ENCODE assay signal across 8 cellular contexts in the genomic region with DNA sequence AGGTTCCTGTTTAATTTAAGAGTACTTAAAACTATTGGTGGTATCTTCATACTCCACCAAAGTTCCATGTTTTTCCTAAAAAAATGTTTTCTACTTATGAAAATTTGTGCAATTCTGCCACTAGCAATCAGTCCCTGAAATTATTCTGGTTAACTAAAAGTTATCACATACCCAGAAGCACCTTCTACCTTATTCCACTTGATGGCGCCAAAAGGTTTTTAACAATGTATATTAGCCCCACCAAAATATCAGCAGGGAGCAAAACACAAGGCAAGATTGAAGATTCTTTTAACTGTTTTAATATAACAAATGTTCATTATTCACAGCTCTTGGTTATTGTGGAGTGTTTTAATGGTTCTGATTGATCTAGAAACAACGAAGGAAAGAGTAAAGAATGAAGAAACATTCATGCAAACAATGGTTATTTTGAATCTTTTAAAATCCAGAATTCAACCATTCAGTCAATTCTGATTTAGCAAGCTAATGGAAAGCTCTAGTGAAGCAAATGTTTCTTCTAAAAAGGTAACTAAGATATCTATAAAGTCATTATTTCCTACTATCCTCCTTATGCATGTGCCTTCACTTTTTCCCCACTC.
DNase-seq lines count a peak whose midpoint lies in the region; ATAC-seq and TF ChIP-seq lines count a peak whose summit lies in the region.

No MANE protein-coding gene starts in this region.

- DNase-seq in activated naive CD8-positive, alpha-beta T cell treated with anti-CD3 and anti-CD28 coated beads, Interleukin-2, amount 10 ng/mL, durations not matched to agents 7 days and 5 days: no peak
- DNase-seq in activated naive CD8-positive, alpha-beta T cell treated with anti-CD3 and anti-CD28 coated beads for 36 hours: no peak
- DNase-seq in NAMALWA (ENCODE audit: low spot score) (peak; percentile 78), T-cell (peak in 9 of 34 experiments; percentile 1 to 21 (median 14)), esophagus squamous epithelium (lab: John Stamatoyannopoulos, UW) (no peak)

- POLR2A ChIA-PET in activated naive CD8-positive, alpha-beta T cell treated with anti-CD3 and anti-CD28 coated beads, Interleukin-2, amount 10 ng/mL, durations not matched to agents 7 days and 5 days (lab: Charles Lee): no interaction called here
- POLR2A ChIA-PET in T-cell (lab: Charles Lee): interaction anchor here in 1 of 2 donors (0.6 kb wide), 1 partner anchor 864 kb away, joined by 3 read pairs; no protein-coding TSS in a partner anchor

- CTCF ChIA-PET in T-cell (lab: Charles Lee): interaction anchor here (0.6 to 9.0 kb wide), 12 partner anchors 10 to 1698 kb away, joined by 3 to 98 read pairs (median 4); a partner anchor contains a TSS

- H3K4me1 Mint-ChIP-seq in activated naive CD8-positive, alpha-beta T cell treated with anti-CD3 and anti-CD28 coated beads, Interleukin-2, amount 10 ng/mL, durations not matched to agents 7 days and 5 days: peaks cover 4% of the 10 kb centered on the region
- no peaks in the 10 kb centered on the region for H3K4me1 Mint-ChIP-seq in activated naive CD8-positive, alpha-beta T cell treated with anti-CD3 and anti-CD28 coated beads for 36 hours
- no peaks in the 10 kb centered on the region for H3K4me1 Mint-ChIP-seq in T-cell
- no peaks in the 10 kb centered on the region for H3K4me1 Mint-ChIP-seq in nephron

- WGBS in esophagus squamous epithelium, 2 donors: 5 to 7% methylated on average over 2 of the region's 2 CpGs

- intact Hi-C loops in esophagus squamous epithelium (cut with DNase I): loop anchor here (5.0 kb wide), 1 partner anchor 191 kb away; no protein-coding TSS in a partner anchor

- TF ChIP-seq CTCF in esophagus squamous epithelium (IDR thresholded peaks at IDR 0.05) (peak; percentile 41 to 79 (median 66)), nephron (IDR thresholded peaks at IDR 0.05; ENCODE audit: unreplicated experiment in 3 of 3) (peak; percentile 65 to 84 (median 72))

- no peak overlapping the region for H3K4me3 ChIP-seq in esophagus squamous epithelium

- no peaks in the 10 kb centered on the region for H3K36me3 Mint-ChIP-seq in activated naive CD8-positive, alpha-beta T cell treated with anti-CD3 and anti-CD28 coated beads, Interleukin-2, amount 10 ng/mL, durations not matched to agents 7 days and 5 days
- no peaks in the 10 kb centered on the region for H3K36me3 Mint-ChIP-seq in activated naive CD8-positive, alpha-beta T cell treated with anti-CD3 and anti-CD28 coated beads for 36 hours
- no peaks in the 10 kb centered on the region for H3K36me3 Mint-ChIP-seq in T-cell
- H3K36me3 Mint-ChIP-seq in nephron (ENCODE audit: low read depth): no peaks in the 10 kb centered on the region

- no peaks in the 10 kb centered on the region for H3K9me3 ChIP-seq in esophagus squamous epithelium

- H3K27me3 ChIP-seq in esophagus squamous epithelium: no peaks in the 10 kb centered on the region

- no peak overlapping the region for H3K27ac ChIP-seq in esophagus squamous epithelium

- no peaks in the 10 kb centered on the region for H3K36me3 ChIP-seq in esophagus squamous epithelium

- no peak overlapping the region for H3K4me3 Mint-ChIP-seq in activated naive CD8-positive, alpha-beta T cell treated with anti-CD3 and anti-CD28 coated beads, Interleukin-2, amount 10 ng/mL, durations not matched to agents 7 days and 5 days
- no peak overlapping the region for H3K4me3 Mint-ChIP-seq in activated naive CD8-positive, alpha-beta T cell treated with anti-CD3 and anti-CD28 coated beads for 36 hours
- no peak overlapping the region for H3K4me3 Mint-ChIP-seq in T-cell
- no peak overlapping the region for H3K4me3 Mint-ChIP-seq in nephron

- TF ChIP-seq POLR2A in esophagus squamous epithelium (IDR thresholded peaks at IDR 0.05): no peak

- ATAC-seq in activated naive CD8-positive, alpha-beta T cell treated with anti-CD3 and anti-CD28 coated beads, Interleukin-2, amount 10 ng/mL, durations not matched to agents 7 days and 5 days (ENCODE audit: low read depth): peak; percentile 82
- peak; percentile 89 for ATAC-seq in GM21619 (IDR thresholded peaks at IDR 0.05; ENCODE audit: unreplicated experiment)
- peak; percentile 63 to 76 (median 76) for ATAC-seq in T-cell (replicated peaks in 1 of 4)
- ATAC-seq in HG03139 (IDR thresholded peaks at IDR 0.05; ENCODE audit: unreplicated experiment): no peak

- H3K27me3 Mint-ChIP-seq in activated naive CD8-positive, alpha-beta T cell treated with anti-CD3 and anti-CD28 coated beads, Interleukin-2, amount 10 ng/mL, durations not matched to agents 7 days and 5 days: peaks cover 3% of the 10 kb centered on the region
- H3K27me3 Mint-ChIP-seq in activated naive CD8-positive, alpha-beta T cell treated with anti-CD3 and anti-CD28 coated beads for 36 hours: peaks cover 15% of the 10 kb centered on the region
- H3K27me3 Mint-ChIP-seq in T-cell: peaks cover 0 to 2% of the 10 kb centered on the region in 2 donors
- H3K27me3 Mint-ChIP-seq in nephron (ENCODE audit: low read depth): no peaks in the 10 kb centered on the region

- H3K4me1 ChIP-seq in esophagus squamous epithelium: peaks cover 0 to 15% (median 0%) of the 10 kb centered on the region in 3 donors

- H3K9me3 Mint-ChIP-seq in activated naive CD8-positive, alpha-beta T cell treated with anti-CD3 and anti-CD28 coated beads, Interleukin-2, amount 10 ng/mL, durations not matched to agents 7 days and 5 days: no peaks in the 10 kb centered on the region
- H3K9me3 Mint-ChIP-seq in activated naive CD8-positive, alpha-beta T cell treated with anti-CD3 and anti-CD28 coated beads for 36 hours: no peaks in the 10 kb centered on the region
- no peaks in the 10 kb centered on the region for H3K9me3 Mint-ChIP-seq in T-cell
- no peaks in the 10 kb centered on the region for H3K9me3 Mint-ChIP-seq in nephron

- no peak overlapping the region for H3K27ac Mint-ChIP-seq in activated naive CD8-positive, alpha-beta T cell treated with anti-CD3 and anti-CD28 coated beads, Interleukin-2, amount 10 ng/mL, durations not matched to agents 7 days and 5 days
- no peak overlapping the region for H3K27ac Mint-ChIP-seq in activated naive CD8-positive, alpha-beta T cell treated with anti-CD3 and anti-CD28 coated beads for 36 hours
- peak overlapping the region in 1 of 2 donors; percentile 69 for H3K27ac Mint-ChIP-seq in T-cell
- no peak overlapping the region for H3K27ac Mint-ChIP-seq in nephron
